2 cellular contexts compared by ENCODE assay signal in genomic region chr19:43533546-43534304, GRCh38.
TF ChIP-seq lines count a peak whose summit lies in the region.

No MANE protein-coding gene starts in this region.

TF ChIP-seq in HEK293T, 16 proteins besides CTCF, POLR2A, EP300 and RAD21 (continued from another document):
- TF ChIP-seq ELF4 (IDR thresholded peaks at IDR 0.05), result no peak
- no peak for TF ChIP-seq HDGF (IDR thresholded peaks at IDR 0.05; ENCODE audit: borderline replicate concordance)

TF ChIP-seq in SK-N-SH, 30 proteins besides CTCF, POLR2A, EP300 and RAD21 (continued from another document):
- no peak for TF ChIP-seq USF2 (IDR thresholded peaks at IDR 0.05; ENCODE audit: borderline replicate concordance, low read depth, low read length)
- no peak for TF ChIP-seq IRF3 (IDR thresholded peaks at IDR 0.05; ENCODE audit: low read depth, low read length)
- TF ChIP-seq FOXJ3 (CRISPR knock-in tag; IDR thresholded peaks at IDR 0.05), result no peak
- no peak for TF ChIP-seq NFIC (IDR thresholded peaks at IDR 0.05; ENCODE audit: borderline replicate concordance)
- no peak; the same call in 1 of the 2 replicates for TF ChIP-seq POLR2AphosphoS5 (IDR thresholded peaks at IDR 0.05; ENCODE audit: low read depth, low read length)
- TF ChIP-seq SMC3 (IDR thresholded peaks at IDR 0.05; ENCODE audit: low read depth, low read length), result no peak
- TF ChIP-seq REST (IDR thresholded peaks at IDR 0.05; ENCODE audit: low read depth, low read length), result no peak
- TF ChIP-seq NRF1 (IDR thresholded peaks at IDR 0.05; ENCODE audit: low read depth, low read length), result peak; percentile 55
- TF ChIP-seq TAF1 (IDR thresholded peaks at IDR 0.05; ENCODE audit: borderline replicate concordance, low read depth, low read length), result 0 out of 2 replicates have a peak, but pooled peaks have one; percentile 12
- no peak for TF ChIP-seq MEF2A (IDR thresholded peaks at IDR 0.05; ENCODE audit: borderline replicate concordance, low read depth)
- TF ChIP-seq MAX (IDR thresholded peaks at IDR 0.05; ENCODE audit: low read depth), result no peak
